In genomic region chr4:85681194-85681803, GRCh38 we compare ENCODE assay signal across 1 cellular context.
TF ChIP-seq lines count a peak whose summit lies in the region.

No MANE protein-coding gene starts in this region.

TF ChIP-seq in GM23338, 12 proteins besides CTCF, POLR2A, EP300 and RAD21 (continued from another document):
- TF ChIP-seq, protein P1, sequence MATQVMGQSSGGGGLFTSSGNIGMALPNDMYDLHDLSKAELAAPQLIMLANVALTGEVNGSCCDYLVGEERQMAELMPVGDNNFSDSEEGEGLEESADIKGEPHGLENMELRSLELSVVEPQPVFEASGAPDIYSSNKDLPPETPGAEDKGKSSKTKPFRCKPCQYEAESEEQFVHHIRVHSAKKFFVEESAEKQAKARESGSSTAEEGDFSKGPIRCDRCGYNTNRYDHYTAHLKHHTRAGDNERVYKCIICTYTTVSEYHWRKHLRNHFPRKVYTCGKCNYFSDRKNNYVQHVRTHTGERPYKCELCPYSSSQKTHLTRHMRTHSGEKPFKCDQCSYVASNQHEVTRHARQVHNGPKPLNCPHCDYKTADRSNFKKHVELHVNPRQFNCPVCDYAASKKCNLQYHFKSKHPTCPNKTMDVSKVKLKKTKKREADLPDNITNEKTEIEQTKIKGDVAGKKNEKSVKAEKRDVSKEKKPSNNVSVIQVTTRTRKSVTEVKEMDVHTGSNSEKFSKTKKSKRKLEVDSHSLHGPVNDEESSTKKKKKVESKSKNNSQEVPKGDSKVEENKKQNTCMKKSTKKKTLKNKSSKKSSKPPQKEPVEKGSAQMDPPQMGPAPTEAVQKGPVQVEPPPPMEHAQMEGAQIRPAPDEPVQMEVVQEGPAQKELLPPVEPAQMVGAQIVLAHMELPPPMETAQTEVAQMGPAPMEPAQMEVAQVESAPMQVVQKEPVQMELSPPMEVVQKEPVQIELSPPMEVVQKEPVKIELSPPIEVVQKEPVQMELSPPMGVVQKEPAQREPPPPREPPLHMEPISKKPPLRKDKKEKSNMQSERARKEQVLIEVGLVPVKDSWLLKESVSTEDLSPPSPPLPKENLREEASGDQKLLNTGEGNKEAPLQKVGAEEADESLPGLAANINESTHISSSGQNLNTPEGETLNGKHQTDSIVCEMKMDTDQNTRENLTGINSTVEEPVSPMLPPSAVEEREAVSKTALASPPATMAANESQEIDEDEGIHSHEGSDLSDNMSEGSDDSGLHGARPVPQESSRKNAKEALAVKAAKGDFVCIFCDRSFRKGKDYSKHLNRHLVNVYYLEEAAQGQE (IDR thresholded peaks at IDR 0.05; ENCODE audit: unreplicated experiment), result no peak
- TF ChIP-seq ETS1 (IDR thresholded peaks at IDR 0.05) (no peak), EZH2phosphoT487 (IDR thresholded peaks at IDR 0.05; ENCODE audit: unreplicated experiment) (no peak), JUNB (IDR thresholded peaks at IDR 0.05; ENCODE audit: unreplicated experiment) (no peak)
